Comparison of ENCODE assay signal across 19 cellular contexts in genomic region chr6:115753446-115753845, GRCh38.
DNase-seq lines count a peak whose midpoint lies in the region; ATAC-seq and TF ChIP-seq lines count a peak whose summit lies in the region.
"Had no signal": no experiment of that assay in that cellular context is flagged by ENCODE, and none has a peak within 500 bp of the region (broad histone marks: within the 10 kb centered on the region; RNA-seq: fewer than 3 reads in every experiment).

No MANE protein-coding gene starts in this region.

- DNase-seq in H4 (ENCODE audit: low spot score) (peak; percentile 5), RWPE2 (ENCODE audit: low spot score) (no peak), fibroblast of peridontal ligament (ENCODE audit: extremely low read depth) (peak; percentile 1), renal cortical epithelial cell (ENCODE audit: low read depth) (peak; percentile 1), germinal center (ENCODE audit: low spot score) (no peak)
- DNase-seq: Caco-2; CD4-positive, CD25-positive, alpha-beta regulatory T cell; NCI-H1436; NCI-H2081; NCI-H524; Peyer's patch; SHP77 treated with DMSO at 0.1 percent for 48 hours; T-helper 1 cell had no signal

- no peak overlapping the region for H3K4me3 ChIP-seq in RWPE2 (ENCODE audit: severe bottlenecking)
- H3K4me3 ChIP-seq: Peyer's patch had no signal

- no peaks in the 10 kb centered on the region for H3K4me1 ChIP-seq in RWPE2 (ENCODE audit: insufficient read depth, poor library complexity, severe bottlenecking)
- H3K4me1 ChIP-seq: Caco-2, Peyer's patch had no signal

- no peak for TF ChIP-seq CTCF in RWPE2 (IDR thresholded peaks at IDR 0.05; ENCODE audit: poor library complexity, severe bottlenecking)

- H3K9me3 ChIP-seq in RWPE2 (ENCODE audit: severe bottlenecking) = no peaks in the 10 kb centered on the region
- H3K9me3 ChIP-seq: Caco-2, Peyer's patch had no signal

- peaks cover 3% of the 10 kb centered on the region for H3K27me3 ChIP-seq in RWPE2 (ENCODE audit: insufficient read depth, poor library complexity, severe bottlenecking)
- H3K27me3 ChIP-seq: Peyer's patch had no signal

- H3K27ac ChIP-seq in RWPE2 (ENCODE audit: poor library complexity, severe bottlenecking) = no peak overlapping the region
- H3K27ac ChIP-seq: KMS-11, Peyer's patch had no signal

- no peaks in the 10 kb centered on the region for H3K36me3 ChIP-seq in RWPE2 (ENCODE audit: low read depth)
- H3K36me3 ChIP-seq: Peyer's patch had no signal

- ATAC-seq in RWPE2 (ENCODE audit: low read depth) (0 out of 3 replicates have a peak, but pooled peaks have one; percentile 29), HG03521 (IDR thresholded peaks at IDR 0.05; ENCODE audit: unreplicated experiment) (no peak), HG02870 (IDR thresholded peaks at IDR 0.05; ENCODE audit: unreplicated experiment) (no peak), GM18909 (IDR thresholded peaks at IDR 0.05; ENCODE audit: poor library complexity, unreplicated experiment) (no peak)
- ATAC-seq: HepG2, SK-N-SH treated with all-trans-retinoic acid at 6 μM for 48 hours had no signal

Comparison
In these comparisons a context has a peak if more than half of its experiments do, and no peak if none do; other contexts are left out.
1. DNase-seq: peak in H4 (single experiment), fibroblast of peridontal ligament (single experiment) and renal cortical epithelial cell (single experiment); none in RWPE2 (single experiment) and germinal center (single experiment).